ENCODE assay signal across 1 cellular context in the genomic region with DNA sequence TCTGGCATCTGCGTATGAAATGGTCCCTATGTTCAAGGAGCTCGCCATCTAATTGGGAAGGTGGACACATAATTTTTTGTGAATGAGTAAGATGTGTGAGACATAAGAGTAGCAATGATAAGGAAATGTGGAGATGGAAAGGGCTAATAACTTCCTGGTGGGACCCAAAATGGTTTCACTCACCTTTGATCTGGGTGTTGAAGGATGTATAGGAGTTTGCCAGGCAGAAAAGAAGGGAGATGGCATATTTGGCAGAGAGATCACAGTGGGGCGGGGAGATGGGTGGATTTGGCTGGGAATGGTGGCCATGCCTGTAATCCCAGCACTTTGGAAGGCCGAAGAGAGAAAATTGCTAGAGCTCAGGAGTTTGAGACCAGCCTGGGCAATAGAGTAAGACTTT.
TF ChIP-seq lines count a peak whose summit lies in the region.

No MANE protein-coding gene starts in this region.

TF ChIP-seq in SK-N-SH, 30 proteins besides CTCF, POLR2A, EP300 and RAD21 (continued from another document):
- TF ChIP-seq, protein P1, sequence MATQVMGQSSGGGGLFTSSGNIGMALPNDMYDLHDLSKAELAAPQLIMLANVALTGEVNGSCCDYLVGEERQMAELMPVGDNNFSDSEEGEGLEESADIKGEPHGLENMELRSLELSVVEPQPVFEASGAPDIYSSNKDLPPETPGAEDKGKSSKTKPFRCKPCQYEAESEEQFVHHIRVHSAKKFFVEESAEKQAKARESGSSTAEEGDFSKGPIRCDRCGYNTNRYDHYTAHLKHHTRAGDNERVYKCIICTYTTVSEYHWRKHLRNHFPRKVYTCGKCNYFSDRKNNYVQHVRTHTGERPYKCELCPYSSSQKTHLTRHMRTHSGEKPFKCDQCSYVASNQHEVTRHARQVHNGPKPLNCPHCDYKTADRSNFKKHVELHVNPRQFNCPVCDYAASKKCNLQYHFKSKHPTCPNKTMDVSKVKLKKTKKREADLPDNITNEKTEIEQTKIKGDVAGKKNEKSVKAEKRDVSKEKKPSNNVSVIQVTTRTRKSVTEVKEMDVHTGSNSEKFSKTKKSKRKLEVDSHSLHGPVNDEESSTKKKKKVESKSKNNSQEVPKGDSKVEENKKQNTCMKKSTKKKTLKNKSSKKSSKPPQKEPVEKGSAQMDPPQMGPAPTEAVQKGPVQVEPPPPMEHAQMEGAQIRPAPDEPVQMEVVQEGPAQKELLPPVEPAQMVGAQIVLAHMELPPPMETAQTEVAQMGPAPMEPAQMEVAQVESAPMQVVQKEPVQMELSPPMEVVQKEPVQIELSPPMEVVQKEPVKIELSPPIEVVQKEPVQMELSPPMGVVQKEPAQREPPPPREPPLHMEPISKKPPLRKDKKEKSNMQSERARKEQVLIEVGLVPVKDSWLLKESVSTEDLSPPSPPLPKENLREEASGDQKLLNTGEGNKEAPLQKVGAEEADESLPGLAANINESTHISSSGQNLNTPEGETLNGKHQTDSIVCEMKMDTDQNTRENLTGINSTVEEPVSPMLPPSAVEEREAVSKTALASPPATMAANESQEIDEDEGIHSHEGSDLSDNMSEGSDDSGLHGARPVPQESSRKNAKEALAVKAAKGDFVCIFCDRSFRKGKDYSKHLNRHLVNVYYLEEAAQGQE (IDR thresholded peaks at IDR 0.05; ENCODE audit: low read depth, low read length) = no peak
- TF ChIP-seq EZH2phosphoT487 (IDR thresholded peaks at IDR 0.05; ENCODE audit: borderline replicate concordance, low read depth) (no peak), NRF1 (IDR thresholded peaks at IDR 0.05; ENCODE audit: low read depth, low read length) (no peak), TEAD4 (IDR thresholded peaks at IDR 0.05; ENCODE audit: borderline replicate concordance, insufficient read depth) (no peak), SMC3 (IDR thresholded peaks at IDR 0.05; ENCODE audit: low read depth, low read length) (no peak), MEF2A (IDR thresholded peaks at IDR 0.05; ENCODE audit: borderline replicate concordance, low read depth) (no peak), SIN3A (IDR thresholded peaks at IDR 0.05; ENCODE audit: borderline replicate concordance, low read depth, low read length) (no peak), GABPA (IDR thresholded peaks at IDR 0.05; ENCODE audit: low read depth) (no peak)
- TF ChIP-seq, protein P2, sequence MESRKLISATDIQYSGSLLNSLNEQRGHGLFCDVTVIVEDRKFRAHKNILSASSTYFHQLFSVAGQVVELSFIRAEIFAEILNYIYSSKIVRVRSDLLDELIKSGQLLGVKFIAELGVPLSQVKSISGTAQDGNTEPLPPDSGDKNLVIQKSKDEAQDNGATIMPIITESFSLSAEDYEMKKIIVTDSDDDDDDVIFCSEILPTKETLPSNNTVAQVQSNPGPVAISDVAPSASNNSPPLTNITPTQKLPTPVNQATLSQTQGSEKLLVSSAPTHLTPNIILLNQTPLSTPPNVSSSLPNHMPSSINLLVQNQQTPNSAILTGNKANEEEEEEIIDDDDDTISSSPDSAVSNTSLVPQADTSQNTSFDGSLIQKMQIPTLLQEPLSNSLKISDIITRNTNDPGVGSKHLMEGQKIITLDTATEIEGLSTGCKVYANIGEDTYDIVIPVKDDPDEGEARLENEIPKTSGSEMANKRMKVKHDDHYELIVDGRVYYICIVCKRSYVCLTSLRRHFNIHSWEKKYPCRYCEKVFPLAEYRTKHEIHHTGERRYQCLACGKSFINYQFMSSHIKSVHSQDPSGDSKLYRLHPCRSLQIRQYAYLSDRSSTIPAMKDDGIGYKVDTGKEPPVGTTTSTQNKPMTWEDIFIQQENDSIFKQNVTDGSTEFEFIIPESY (IDR thresholded peaks at IDR 0.05; ENCODE audit: borderline replicate concordance, low read depth) = no peak
- TF ChIP-seq, protein P3, sequence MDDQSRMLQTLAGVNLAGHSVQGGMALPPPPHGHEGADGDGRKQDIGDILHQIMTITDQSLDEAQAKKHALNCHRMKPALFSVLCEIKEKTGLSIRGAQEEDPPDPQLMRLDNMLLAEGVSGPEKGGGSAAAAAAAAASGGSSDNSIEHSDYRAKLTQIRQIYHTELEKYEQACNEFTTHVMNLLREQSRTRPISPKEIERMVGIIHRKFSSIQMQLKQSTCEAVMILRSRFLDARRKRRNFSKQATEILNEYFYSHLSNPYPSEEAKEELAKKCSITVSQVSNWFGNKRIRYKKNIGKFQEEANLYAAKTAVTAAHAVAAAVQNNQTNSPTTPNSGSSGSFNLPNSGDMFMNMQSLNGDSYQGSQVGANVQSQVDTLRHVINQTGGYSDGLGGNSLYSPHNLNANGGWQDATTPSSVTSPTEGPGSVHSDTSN (IDR thresholded peaks at IDR 0.05) = no peak
- TF ChIP-seq, protein P4, sequence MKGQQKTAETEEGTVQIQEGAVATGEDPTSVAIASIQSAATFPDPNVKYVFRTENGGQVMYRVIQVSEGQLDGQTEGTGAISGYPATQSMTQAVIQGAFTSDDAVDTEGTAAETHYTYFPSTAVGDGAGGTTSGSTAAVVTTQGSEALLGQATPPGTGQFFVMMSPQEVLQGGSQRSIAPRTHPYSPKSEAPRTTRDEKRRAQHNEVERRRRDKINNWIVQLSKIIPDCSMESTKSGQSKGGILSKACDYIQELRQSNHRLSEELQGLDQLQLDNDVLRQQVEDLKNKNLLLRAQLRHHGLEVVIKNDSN (IDR thresholded peaks at IDR 0.05; ENCODE audit: borderline replicate concordance, low read depth) = no peak
TF ChIP-seq in SK-N-SH: peak in this region for 0.
